10 cellular contexts compared by ENCODE assay signal in genomic region chr1:179021873-179022272, GRCh38. TPM values are rescaled to one million over a fixed set of nuclear protein-coding genes. Genes with fewer than 3 reads are reported as not detected.
DNase-seq lines count a peak whose midpoint lies in the region; ATAC-seq and TF ChIP-seq lines count a peak whose summit lies in the region.
"Had no signal": no experiment of that assay in that cellular context is flagged by ENCODE, and none has a peak within 500 bp of the region (broad histone marks: within the 10 kb centered on the region; RNA-seq: fewer than 3 reads in every experiment).

No MANE protein-coding gene starts in this region.

- no peaks in the 10 kb centered on the region for H3K9me3 Mint-ChIP-seq in WTC11

- H3K27me3 Mint-ChIP-seq in WTC11 (ENCODE audit: low read depth), result peaks cover 6% of the 10 kb centered on the region

- peak overlapping the region in 50 of 59 donors; percentile 1 to 84 (median 65) for H3K27ac ChIP-seq in dorsolateral prefrontal cortex

- H3K27me3 ChIP-seq in dorsolateral prefrontal cortex, result no peaks in the 10 kb centered on the region

- DNase-seq in HUDEP-2 (lab: John Stamatoyannopoulos, UW; ENCODE audit: unreplicated experiment in 76 of 76) (peak in 48 of 76 experiments; percentile 12 to 63 (median 35)), NOMO-1 (lab: John Stamatoyannopoulos, UW; ENCODE audit: unreplicated experiment in 2 of 2) (peak; percentile 35 to 53), dorsolateral prefrontal cortex (peak; percentile 36 to 88 (median 80)), putamen (ENCODE audit: low spot score) (peak; percentile 64), WTC11 (ENCODE audit: low spot score) (no peak), Kasumi-1 (lab: John Stamatoyannopoulos, UW) (no peak)
- DNase-seq in activated CD8-positive, alpha-beta memory T cell treated with anti-CD3 and anti-CD28 coated beads, Interleukin-2, amount 50 U/mL, for 4 hours, result no peak
- DNase-seq: central memory CD4-positive, alpha-beta T cell; NCI-H1105 had no signal

- TF ChIP-seq CTCF in dorsolateral prefrontal cortex (IDR thresholded peaks at IDR 0.05 in 54 of 56, conservative IDR thresholded peaks at IDR 0.05 in 2 of 56; ENCODE audit: low read depth in 1 of 56, partially characterized antibody in 56 of 56), result peak in 3 of 56 donors; percentile 11 to 21 (median 21)
- TF ChIP-seq CTCF in WTC11 (IDR thresholded peaks at IDR 0.05), result no peak

- H3K36me3 Mint-ChIP-seq in WTC11, result no peaks in the 10 kb centered on the region

- H3K27ac Mint-ChIP-seq in WTC11, result no peak overlapping the region

- CTCF ChIA-PET in WTC11 (lab: Charles Lee), result interaction anchor here (1.9 kb wide), 1 partner anchor 19 kb away, joined by 8 read pairs; no protein-coding TSS in a partner anchor

- ATAC-seq in WTC11, result no peak
- no peak for ATAC-seq in GM21423 (IDR thresholded peaks at IDR 0.05; ENCODE audit: unreplicated experiment)

- peak overlapping the region; percentile 14 to 65 (median 46) for H3K4me3 ChIP-seq in dorsolateral prefrontal cortex

- H3K4me1 Mint-ChIP-seq in WTC11, result peaks cover 15% of the 10 kb centered on the region

- intact Hi-C loops in dorsolateral prefrontal cortex (cut with DNase I), result loop anchor here (10.0 kb wide), 1 partner anchor 273 kb away; the partner anchor contains the start of gene SOAT1 (in 2 of the 2)

- POLR2A ChIA-PET in WTC11 (lab: Charles Lee), result no interaction called here

- no peak overlapping the region for H3K4me3 Mint-ChIP-seq in WTC11

TF ChIP-seq in WTC11, 78 proteins besides CTCF, POLR2A, EP300 and RAD21 (continues in another document):
- no peak for TF ChIP-seq TEAD4 (CRISPR knock-in tag; IDR thresholded peaks at IDR 0.05)
- no peak for TF ChIP-seq ATF1 (CRISPR knock-in tag; IDR thresholded peaks at IDR 0.05)
- TF ChIP-seq FOXP4 (CRISPR knock-in tag; IDR thresholded peaks at IDR 0.05), result no peak
- no peak for TF ChIP-seq ELF4 (CRISPR knock-in tag; IDR thresholded peaks at IDR 0.05; ENCODE audit: low read depth)
- no peak for TF ChIP-seq ARID4B (CRISPR knock-in tag; IDR thresholded peaks at IDR 0.05; ENCODE audit: borderline replicate concordance)
- no peak for TF ChIP-seq NR3C1 (CRISPR knock-in tag; conservative IDR thresholded peaks at IDR 0.05; ENCODE audit: low read depth)
- TF ChIP-seq ATF3 (CRISPR knock-in tag; conservative IDR thresholded peaks at IDR 0.05), result no peak
- TF ChIP-seq TCF7 (CRISPR knock-in tag; IDR thresholded peaks at IDR 0.05; ENCODE audit: low read depth), result no peak
- TF ChIP-seq ZNF425 (CRISPR knock-in tag; conservative IDR thresholded peaks at IDR 0.05), result no peak
- TF ChIP-seq ATF2 (CRISPR knock-in tag; IDR thresholded peaks at IDR 0.05; ENCODE audit: borderline replicate concordance, low read depth), result no peak
- TF ChIP-seq MAX (CRISPR knock-in tag; IDR thresholded peaks at IDR 0.05), result no peak
- TF ChIP-seq JAZF1 (CRISPR knock-in tag; IDR thresholded peaks at IDR 0.05), result no peak
- TF ChIP-seq ATF6 (CRISPR knock-in tag; IDR thresholded peaks at IDR 0.05), result no peak

RNA-seq across cellular contexts. Expression of gene FAM20B, which starts 3.8 kb away (rescaled TPM):
- 10 to 100 TPM; 36.3 to 88.4 (median 59.5) TPM for total RNA-seq in dorsolateral prefrontal cortex
- 36.1 to 37.6 TPM (median 36.7 TPM) in 3 replicates for total RNA-seq in WTC11 (2021)

RNA-seq across cellular contexts. Expression of gene TOR3A, which starts 60.0 kb away (rescaled TPM):
- total RNA-seq in dorsolateral prefrontal cortex (10 to 100 TPM; 11.7 to 24.9 (median 16.3) TPM), WTC11 (2021) (17.2 to 20.5 TPM (median 18.0 TPM) in 3 replicates)

Comparison
In these comparisons a context has a peak if more than half of its experiments do, and no peak if none do; other contexts are left out.
1. DNase-seq: peak in HUDEP-2 (48 of 76), NOMO-1 (2 of 2), dorsolateral prefrontal cortex (10 of 10) and putamen (single experiment); none in WTC11 (single experiment), Kasumi-1 (0 of 2) and activated CD8-positive, alpha-beta memory T cell treated with anti-CD3 and anti-CD28 coated beads, Interleukin-2, amount 50 U/mL, for 4 hours (single experiment).